In genomic region chr15:68798695-68799094, GRCh38 we compare ENCODE assay signal across 1 cellular context.
TF ChIP-seq lines count a peak whose summit lies in the region.

No MANE protein-coding gene starts in this region.

TF ChIP-seq in K562, 482 proteins besides CTCF, POLR2A, EP300 and RAD21:
- TF ChIP-seq C11orf30 (IDR thresholded peaks at IDR 0.05; ENCODE audit: low read depth) = 0 out of 2 replicates have a peak, but pooled peaks have one; percentile 5
- no peak for TF ChIP-seq FOXA3 (CRISPR knock-in tag; conservative IDR thresholded peaks at IDR 0.05 in 1 of 2, IDR thresholded peaks at IDR 0.05 in 1 of 2)
